ENCODE assay signal across 13 cellular contexts in the genomic region with DNA sequence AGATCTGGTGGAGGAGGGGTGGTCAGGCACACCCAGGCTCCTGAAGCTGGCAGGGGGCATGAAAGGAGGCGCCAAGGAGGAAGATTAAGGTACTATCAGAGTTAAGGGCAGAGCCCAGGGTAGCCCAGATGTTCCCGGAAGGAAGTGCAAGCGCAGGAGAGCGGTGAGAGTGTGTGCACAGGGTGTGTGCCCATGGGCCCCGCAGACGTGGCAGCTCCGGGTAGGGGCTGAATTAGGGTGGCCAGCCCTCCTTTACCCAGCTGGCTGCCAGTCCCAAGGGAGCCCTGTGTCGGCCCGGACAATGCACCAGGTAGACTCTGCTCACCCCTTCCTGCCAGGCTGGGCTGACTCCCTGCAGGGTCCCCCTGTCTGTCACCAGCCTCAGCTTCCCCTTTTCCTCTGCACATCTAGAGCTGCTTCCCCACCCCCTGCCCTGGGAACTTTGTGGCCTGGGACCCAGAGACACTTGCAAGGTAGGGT. TPM values are rescaled to one million over a fixed set of nuclear protein-coding genes. Genes with fewer than 3 reads are reported as not detected.
DNase-seq lines count a peak whose midpoint lies in the region; ATAC-seq and TF ChIP-seq lines count a peak whose summit lies in the region.
"Had no signal": no experiment of that assay in that cellular context is flagged by ENCODE, and none has a peak within 500 bp of the region (broad histone marks: within the 10 kb centered on the region; RNA-seq: fewer than 3 reads in every experiment).

A gene (plus strand): TSS at position 184 of the 480 bp plus-strand sequence. CDS start 118 bp downstream, at position 302.

- ATAC-seq in activated T-helper 17 cell treated with anti-CD3 and anti-CD28 coated beads, Interleukin-2, amount 50 U/mL, for 72 hours (replicated peaks): peak; percentile 55

- H3K14ac ChIP-seq in trophoblast cell (ENCODE audit: low read length): no peak within 1 kb of the TSS

- H2AFZ ChIP-seq in trophoblast cell (ENCODE audit: insufficient read depth, low read length, poor library complexity): no peak within 1 kb of the TSS

- no peak within 1 kb of the TSS for H3K4ac ChIP-seq in trophoblast cell (ENCODE audit: low read depth, low read length)

- no peak for TF ChIP-seq CTCF in sigmoid colon (IDR thresholded peaks at IDR 0.05)
- no peak for TF ChIP-seq CTCF in ascending aorta (IDR thresholded peaks at IDR 0.05)

- DNase-seq in D341Med (ENCODE audit: low spot score) (peak; percentile 11), NOMO-1 treated with dmso at 0.1 percent for 144 hours (lab: John Stamatoyannopoulos, UW; ENCODE audit: unreplicated experiment) (peak; percentile 62), sigmoid colon (no peak), trophoblast cell (no peak), MG63 (no peak), ascending aorta (ENCODE audit: low spot score in 2 of 2) (no peak)
- DNase-seq: DMS79 treated with DMSO at 0.1 percent for 48 hours, foreskin fibroblast, SK-N-SH had no signal

- H3K23ac ChIP-seq in trophoblast cell (ENCODE audit: low read length): no peak within 1 kb of the TSS

- intact Hi-C loops in sigmoid colon (cut with DNase I) (no loop called here), ascending aorta (cut with DNase I) (no loop called here)

- peak within 1 kb of the TSS in 1 of 2 donors; percentile 16 for H3K4me3 ChIP-seq in muscle layer of duodenum (ENCODE audit: low read depth in 1 of 2, low read length in 2 of 2)
- no peak within 1 kb of the TSS for H3K4me3 ChIP-seq in sigmoid colon
- no peak within 1 kb of the TSS for H3K4me3 ChIP-seq in trophoblast cell (ENCODE audit: low read depth, low read length)
- no peak within 1 kb of the TSS for H3K4me3 ChIP-seq in MG63
- H3K4me3 ChIP-seq in ascending aorta: no peak within 1 kb of the TSS

- no peaks in the 10 kb centered on the region for H3K79me2 ChIP-seq in trophoblast cell (ENCODE audit: control insufficient read depth, insufficient read depth, low read length, poor library complexity)

- no peaks in the 10 kb centered on the region for H3K27me3 ChIP-seq in muscle layer of duodenum (ENCODE audit: low read depth, low read length)
- H3K27me3 ChIP-seq in sigmoid colon: no peaks in the 10 kb centered on the region
- no peaks in the 10 kb centered on the region for H3K27me3 ChIP-seq in trophoblast cell (ENCODE audit: insufficient read depth, low read length)
- H3K27me3 ChIP-seq in MG63: no peaks in the 10 kb centered on the region
- H3K27me3 ChIP-seq in ascending aorta: no peaks in the 10 kb centered on the region

- peak within 1 kb of the TSS; percentile 93 for H3K27ac Mint-ChIP-seq in activated T-helper 17 cell treated with anti-CD3 and anti-CD28 coated beads, Interleukin-2, amount 50 U/mL, for 72 hours

- no peaks in the 10 kb centered on the region for H3K9me3 ChIP-seq in muscle layer of duodenum (ENCODE audit: control insufficient read depth in 1 of 2, low read length in 2 of 2)
- no peaks in the 10 kb centered on the region for H3K9me3 ChIP-seq in sigmoid colon
- peaks cover 2% of the 10 kb centered on the region for H3K9me3 ChIP-seq in trophoblast cell (ENCODE audit: insufficient read depth, low read depth, low read length)
- no peaks in the 10 kb centered on the region for H3K9me3 ChIP-seq in MG63
- no peaks in the 10 kb centered on the region for H3K9me3 ChIP-seq in ascending aorta
- H3K9me3 ChIP-seq: SK-N-SH had no signal

- no peak within 1 kb of the TSS for H3K18ac ChIP-seq in trophoblast cell (ENCODE audit: low read length)

- WGBS in sigmoid colon, 2 donors: 7 to 29% methylated on average over 9 of the region's 9 CpGs
- WGBS in trophoblast cell (ENCODE audit: extremely low coverage, insufficient coverage, insufficient read length): no CpG with 5 or more reads among the region's 9 CpGs

- peaks cover 42% of the 10 kb centered on the region for H3K4me1 Mint-ChIP-seq in activated T-helper 17 cell treated with anti-CD3 and anti-CD28 coated beads, Interleukin-2, amount 50 U/mL, for 72 hours

- no peak within 1 kb of the TSS for H3K9ac ChIP-seq in trophoblast cell (ENCODE audit: low read length)
- H3K9ac ChIP-seq: SK-N-SH had no signal

- no peak within 1 kb of the TSS for H2AK5ac ChIP-seq in trophoblast cell (ENCODE audit: low read length)

- H3K27me3 Mint-ChIP-seq in activated T-helper 17 cell treated with anti-CD3 and anti-CD28 coated beads, Interleukin-2, amount 50 U/mL, for 72 hours: no peaks in the 10 kb centered on the region

- H3K4me1 ChIP-seq in muscle layer of duodenum (ENCODE audit: control insufficient read depth in 1 of 2, insufficient read depth in 2 of 2, low read length in 2 of 2) (peaks cover 6 to 22% of the 10 kb centered on the region in 2 donors), sigmoid colon (no peaks in the 10 kb centered on the region), trophoblast cell (ENCODE audit: control insufficient read depth in 1 of 2, insufficient read depth in 2 of 2, low read length in 2 of 2) (peaks cover 6 to 7% of the 10 kb centered on the region in 2 experiments), ascending aorta (no peaks in the 10 kb centered on the region)

- H4K8ac ChIP-seq in trophoblast cell (ENCODE audit: low read depth, low read length): no peak within 1 kb of the TSS

- H3K27ac ChIP-seq in muscle layer of duodenum (ENCODE audit: low read length) (peak within 1 kb of the TSS; percentile 51), sigmoid colon (no peak within 1 kb of the TSS), trophoblast cell (ENCODE audit: low read depth, low read length) (no peak within 1 kb of the TSS), ascending aorta (no peak within 1 kb of the TSS)

- H2BK120ac ChIP-seq in trophoblast cell (ENCODE audit: insufficient read depth, low read length, poor library complexity): no peak within 1 kb of the TSS

- peak within 1 kb of the TSS; percentile 82 for H3K4me3 Mint-ChIP-seq in activated T-helper 17 cell treated with anti-CD3 and anti-CD28 coated beads, Interleukin-2, amount 50 U/mL, for 72 hours

- no peak within 1 kb of the TSS for H3K4me2 ChIP-seq in trophoblast cell (ENCODE audit: low read length)
- H3K4me2 ChIP-seq: SK-N-SH had no signal

- no peak for TF ChIP-seq POLR2A in sigmoid colon (IDR thresholded peaks at IDR 0.05)

- H3K79me1 ChIP-seq in trophoblast cell (ENCODE audit: low read length): no peaks in the 10 kb centered on the region

- H4K12ac ChIP-seq in trophoblast cell (ENCODE audit: low read depth, low read length): no peak within 1 kb of the TSS

- H2BK12ac ChIP-seq in trophoblast cell (ENCODE audit: low read length): no peak within 1 kb of the TSS

- H4K91ac ChIP-seq in trophoblast cell (ENCODE audit: low read depth, low read length): no peak within 1 kb of the TSS

- H3K9me3 Mint-ChIP-seq in activated T-helper 17 cell treated with anti-CD3 and anti-CD28 coated beads, Interleukin-2, amount 50 U/mL, for 72 hours: no peaks in the 10 kb centered on the region

- H2BK5ac ChIP-seq in trophoblast cell (ENCODE audit: low read depth, low read length, poor library complexity): no peak within 1 kb of the TSS

- TF ChIP-seq EP300 in sigmoid colon (IDR thresholded peaks at IDR 0.05): no peak

- peaks cover 40% of the 10 kb centered on the region for H3K36me3 Mint-ChIP-seq in activated T-helper 17 cell treated with anti-CD3 and anti-CD28 coated beads, Interleukin-2, amount 50 U/mL, for 72 hours (ENCODE audit: low read depth)

- H3K36me3 ChIP-seq in muscle layer of duodenum (ENCODE audit: control insufficient read depth in 1 of 2, insufficient read depth in 2 of 2, low read length in 2 of 2) (peaks cover 0 to 6% of the 10 kb centered on the region in 2 donors), sigmoid colon (peaks cover 0 to 1% (median 0%) of the 10 kb centered on the region in 4 donors), trophoblast cell (ENCODE audit: control insufficient read depth in 1 of 2, insufficient read depth in 2 of 2, low read length in 2 of 2) (no peaks in the 10 kb centered on the region), MG63 (peaks cover 16% of the 10 kb centered on the region), ascending aorta (peaks cover 3 to 12% of the 10 kb centered on the region in 2 donors)

RNA-seq across cellular contexts. Expression of the gene that starts here (rescaled TPM):
- total RNA-seq in activated T-helper 17 cell treated with anti-CD3 and anti-CD28 coated beads, Interleukin-2, amount 50 U/mL, for 72 hours: under 1 TPM; 0.54 to 0.90 TPM
- not detected for total RNA-seq in sigmoid colon
- polyA plus RNA-seq in sigmoid colon: 1 to 10 TPM; 4.7 to 5.1 (median 4.8) TPM
- polyA plus RNA-seq in trophoblast cell (2013): not detected in 2 replicates
- total RNA-seq in MG63 (2014; rRNA removed; shearing (Covaris generic); ENCODE audit: low replicate concordance): not detected in 2 replicates
- total RNA-seq in ascending aorta: not detected
- total RNA-seq: astrocyte had no signal
- polyA plus RNA-seq: neural cell, SK-N-SH had no signal

Comparison
In these comparisons a context has a peak if more than half of its experiments do, and no peak if none do; other contexts are left out.
1. Peak in ATAC-seq in activated T-helper 17 cell treated with anti-CD3 and anti-CD28 coated beads, Interleukin-2, amount 50 U/mL, for 72 hours; RNA of the gene not detected or under 1 TPM.
2. DNase-seq: peak in D341Med (single experiment) and NOMO-1 treated with dmso at 0.1 percent for 144 hours (single experiment); none in sigmoid colon (single experiment), trophoblast cell (0 of 2), MG63 (single experiment) and ascending aorta (0 of 2).